ENCODE assay signal across 8 cellular contexts in the genomic region with DNA sequence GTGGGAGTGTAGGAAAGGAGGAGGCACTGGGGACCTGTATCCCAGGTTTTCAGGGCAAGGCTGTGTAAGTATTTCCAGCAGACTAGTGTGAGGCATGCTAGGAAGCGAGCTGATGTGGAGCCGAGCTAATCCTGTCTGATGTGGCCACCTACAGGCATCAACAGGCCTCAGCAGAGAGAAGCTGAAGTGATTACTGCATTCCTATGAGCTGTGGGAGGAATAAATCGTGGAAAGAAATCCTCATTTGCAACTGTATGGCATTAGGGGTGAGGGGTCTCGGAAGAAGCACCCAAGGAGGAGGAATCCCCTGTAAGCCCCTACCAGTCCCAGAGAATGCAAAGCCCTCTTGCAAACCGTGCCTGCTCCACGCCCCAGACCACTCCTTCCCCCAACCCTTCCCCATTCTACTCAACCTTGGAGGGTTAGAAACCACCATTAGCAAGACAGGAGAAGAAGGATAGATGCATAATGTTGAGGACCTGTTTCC. TPM values are rescaled to one million over a fixed set of nuclear protein-coding genes. Genes with fewer than 3 reads are reported as not detected.
DNase-seq lines count a peak whose midpoint lies in the region; ATAC-seq and TF ChIP-seq lines count a peak whose summit lies in the region.

No MANE protein-coding gene starts in this region.

- POLR2A ChIA-PET in activated CD8-positive, alpha-beta T cell treated with anti-CD3 and anti-CD28 coated beads, Interleukin-2, amount 10 ng/mL, durations not matched to agents 7 days and 5 days (lab: Charles Lee) = interaction anchor here (0.7 kb wide), 1 partner anchor 188 kb away, joined by 3 read pairs; no protein-coding TSS in a partner anchor
- POLR2A ChIA-PET in activated CD8-positive, alpha-beta T cell treated with anti-CD3 and anti-CD28 coated beads for 36 hours (lab: Charles Lee) = no interaction called here
- POLR2A ChIA-PET in T-cell (lab: Charles Lee) = no interaction called here

- no peak for DNase-seq in activated CD8-positive, alpha-beta T cell treated with anti-CD3 and anti-CD28 coated beads, Interleukin-2, amount 10 ng/mL, durations not matched to agents 7 days and 5 days
- no peak for DNase-seq in activated CD8-positive, alpha-beta T cell treated with anti-CD3 and anti-CD28 coated beads for 36 hours
- DNase-seq in NT2/D1 (ENCODE audit: low read depth, low spot score) = peak; percentile 87
- no peak for DNase-seq in esophagus muscularis mucosa (ENCODE audit: extremely low spot score)
- DNase-seq in neural progenitor cell (ENCODE audit: low spot score) = peak; percentile 89
- DNase-seq in activated naive CD4-positive, alpha-beta T cell treated with anti-CD3 and anti-CD28 coated beads, Interleukin-2, amount 50 U/mL, for 16 hours = no peak
- DNase-seq in T-cell = no peak

- H3K36me3 ChIP-seq in NT2/D1 (ENCODE audit: insufficient read depth, insufficient read length, low read length) = no peaks in the 10 kb centered on the region
- no peaks in the 10 kb centered on the region for H3K36me3 ChIP-seq in esophagus muscularis mucosa
- H3K36me3 ChIP-seq in neural progenitor cell = no peaks in the 10 kb centered on the region

- WGBS in esophagus muscularis mucosa = 44% methylated on average over 6 of the region's 6 CpGs

- no peak for TF ChIP-seq CTCF in activated CD8-positive, alpha-beta T cell treated with anti-CD3 and anti-CD28 coated beads for 36 hours (IDR thresholded peaks at IDR 0.05)
- TF ChIP-seq CTCF in esophagus muscularis mucosa (IDR thresholded peaks at IDR 0.05) = peak; percentile 27 to 39 (median 28)
- peak; percentile 65 for TF ChIP-seq CTCF in neural progenitor cell (IDR thresholded peaks at IDR 0.05)

- ATAC-seq in activated CD8-positive, alpha-beta T cell treated with anti-CD3 and anti-CD28 coated beads, Interleukin-2, amount 10 ng/mL, durations not matched to agents 7 days and 5 days = peak; percentile 42
- no peak for ATAC-seq in activated CD8-positive, alpha-beta T cell treated with anti-CD3 and anti-CD28 coated beads for 36 hours
- no peak for ATAC-seq in T-cell (replicated peaks in 1 of 4)
- no peak for ATAC-seq in GM18861 (IDR thresholded peaks at IDR 0.05; ENCODE audit: unreplicated experiment)

- peaks cover 18% of the 10 kb centered on the region for H3F3A ChIP-seq in neural progenitor cell (ENCODE audit: low read depth)

- peak overlapping the region; percentile 71 for H2AFZ ChIP-seq in neural progenitor cell (replicated peaks)

- H3K9me3 ChIP-seq in NT2/D1 (ENCODE audit: insufficient read depth, low read length) = no peaks in the 10 kb centered on the region; the same call in 1 of the 2 replicates
- H3K9me3 ChIP-seq in esophagus muscularis mucosa = no peaks in the 10 kb centered on the region
- no peaks in the 10 kb centered on the region for H3K9me3 ChIP-seq in neural progenitor cell (ENCODE audit: low read depth)

- H3K79me2 ChIP-seq in neural progenitor cell (ENCODE audit: low read depth) = no peaks in the 10 kb centered on the region

- H3K4me1 ChIP-seq in NT2/D1 (ENCODE audit: insufficient read depth, insufficient read length) = peaks cover 2% of the 10 kb centered on the region
- peaks cover 6 to 22% (median 18%) of the 10 kb centered on the region in 4 donors for H3K4me1 ChIP-seq in esophagus muscularis mucosa
- peaks cover 10% of the 10 kb centered on the region for H3K4me1 ChIP-seq in neural progenitor cell

- no peak for TF ChIP-seq EP300 in esophagus muscularis mucosa (IDR thresholded peaks at IDR 0.05)

- no peaks in the 10 kb centered on the region for H3K27me3 ChIP-seq in NT2/D1 (ENCODE audit: insufficient read depth, insufficient read length)
- H3K27me3 ChIP-seq in esophagus muscularis mucosa = peaks cover 0 to 5% (median 0%) of the 10 kb centered on the region in 4 donors
- no peaks in the 10 kb centered on the region for H3K27me3 ChIP-seq in neural progenitor cell

- no peak overlapping the region for H3K27ac ChIP-seq in esophagus muscularis mucosa (replicated peaks in 1 of 4)
- peak overlapping the region; percentile 17 for H3K27ac ChIP-seq in neural progenitor cell

- no peak overlapping the region for H3K4me3 ChIP-seq in NT2/D1 (ENCODE audit: insufficient read length, low read depth)
- H3K4me3 ChIP-seq in esophagus muscularis mucosa = no peak overlapping the region
- no peak overlapping the region for H3K4me3 ChIP-seq in neural progenitor cell

- no peak for TF ChIP-seq POLR2A in esophagus muscularis mucosa (IDR thresholded peaks at IDR 0.05; ENCODE audit: low read depth)

- no peaks in the 10 kb centered on the region for H3K9me3 Mint-ChIP-seq in activated CD8-positive, alpha-beta T cell treated with anti-CD3 and anti-CD28 coated beads, Interleukin-2, amount 10 ng/mL, durations not matched to agents 7 days and 5 days (ENCODE audit: insufficient read depth)
- no peaks in the 10 kb centered on the region for H3K9me3 Mint-ChIP-seq in activated CD8-positive, alpha-beta T cell treated with anti-CD3 and anti-CD28 coated beads for 36 hours
- H3K9me3 Mint-ChIP-seq in neural progenitor cell = peaks cover 3% of the 10 kb centered on the region
- H3K9me3 Mint-ChIP-seq in T-cell = no peaks in the 10 kb centered on the region

- no peak overlapping the region for H3K4me3 Mint-ChIP-seq in activated CD8-positive, alpha-beta T cell treated with anti-CD3 and anti-CD28 coated beads, Interleukin-2, amount 10 ng/mL, durations not matched to agents 7 days and 5 days
- no peak overlapping the region for H3K4me3 Mint-ChIP-seq in activated CD8-positive, alpha-beta T cell treated with anti-CD3 and anti-CD28 coated beads for 36 hours
- peak overlapping the region; percentile 19 for H3K4me3 Mint-ChIP-seq in neural progenitor cell
- no peak overlapping the region for H3K4me3 Mint-ChIP-seq in T-cell

- H4K20me1 ChIP-seq in neural progenitor cell (ENCODE audit: low read depth) = no peaks in the 10 kb centered on the region

- peak overlapping the region; percentile 58 for H3K4me2 ChIP-seq in neural progenitor cell

- no peaks in the 10 kb centered on the region for H3K4me1 Mint-ChIP-seq in activated CD8-positive, alpha-beta T cell treated with anti-CD3 and anti-CD28 coated beads, Interleukin-2, amount 10 ng/mL, durations not matched to agents 7 days and 5 days (ENCODE audit: low read depth)
- H3K4me1 Mint-ChIP-seq in activated CD8-positive, alpha-beta T cell treated with anti-CD3 and anti-CD28 coated beads for 36 hours (ENCODE audit: low read depth) = peaks cover 1% of the 10 kb centered on the region
- H3K4me1 Mint-ChIP-seq in neural progenitor cell (peaks cover 43% of the 10 kb centered on the region), T-cell (peaks cover 0 to 2% (median 0%) of the 10 kb centered on the region in 3 donors)

- CTCF ChIA-PET in activated CD8-positive, alpha-beta T cell treated with anti-CD3 and anti-CD28 coated beads, Interleukin-2, amount 10 ng/mL, durations not matched to agents 7 days and 5 days (lab: Charles Lee) = interaction anchor here (0.7 to 3.5 kb wide), 10 partner anchors 9 to 248 kb away, joined by 3 to 56 read pairs (median 4); partner anchors contain the start of gene VARS2
- CTCF ChIA-PET in activated CD8-positive, alpha-beta T cell treated with anti-CD3 and anti-CD28 coated beads for 36 hours (lab: Charles Lee) = interaction anchor here (1.0 to 3.9 kb wide), 9 partner anchors 8 to 167 kb away, joined by 3 to 46 read pairs (median 5); partner anchors contain the start of genes GTF2H4 and VARS2
- CTCF ChIA-PET in T-cell (lab: Charles Lee) = interaction anchor here in 1 of 2 donors (0.9 to 1.2 kb wide), 2 partner anchors 9 to 243 kb away, joined by 3 to 4 read pairs; no protein-coding TSS in a partner anchor

- intact Hi-C loops in activated CD8-positive, alpha-beta T cell treated with anti-CD3 and anti-CD28 coated beads for 36 hours (cut with micrococcal nuclease) = no loop called here
- intact Hi-C loops in esophagus muscularis mucosa (cut with DNase I) = no loop called here

- H3K9ac ChIP-seq in NT2/D1 (ENCODE audit: insufficient read length, low read depth) (peak overlapping the region; percentile 42), neural progenitor cell (no peak overlapping the region)

- peaks cover 9% of the 10 kb centered on the region for H3K27me3 Mint-ChIP-seq in activated CD8-positive, alpha-beta T cell treated with anti-CD3 and anti-CD28 coated beads, Interleukin-2, amount 10 ng/mL, durations not matched to agents 7 days and 5 days (ENCODE audit: low read depth)
- no peaks in the 10 kb centered on the region for H3K27me3 Mint-ChIP-seq in activated CD8-positive, alpha-beta T cell treated with anti-CD3 and anti-CD28 coated beads for 36 hours
- H3K27me3 Mint-ChIP-seq in neural progenitor cell (ENCODE audit: insufficient read depth, low read depth) (no peaks in the 10 kb centered on the region), T-cell (peaks cover 0 to 2% of the 10 kb centered on the region in 2 donors)

- no peak overlapping the region for H3K27ac Mint-ChIP-seq in activated CD8-positive, alpha-beta T cell treated with anti-CD3 and anti-CD28 coated beads, Interleukin-2, amount 10 ng/mL, durations not matched to agents 7 days and 5 days
- no peak overlapping the region for H3K27ac Mint-ChIP-seq in activated CD8-positive, alpha-beta T cell treated with anti-CD3 and anti-CD28 coated beads for 36 hours
- H3K27ac Mint-ChIP-seq in neural progenitor cell (peak overlapping the region; percentile 72), T-cell (no peak overlapping the region)

- H3K36me3 Mint-ChIP-seq in activated CD8-positive, alpha-beta T cell treated with anti-CD3 and anti-CD28 coated beads, Interleukin-2, amount 10 ng/mL, durations not matched to agents 7 days and 5 days (ENCODE audit: low read depth) = no peaks in the 10 kb centered on the region
- H3K36me3 Mint-ChIP-seq in activated CD8-positive, alpha-beta T cell treated with anti-CD3 and anti-CD28 coated beads for 36 hours (ENCODE audit: low read depth) = no peaks in the 10 kb centered on the region
- H3K36me3 Mint-ChIP-seq in neural progenitor cell (no peaks in the 10 kb centered on the region), T-cell (no peaks in the 10 kb centered on the region)

RNA-seq across cellular contexts. Expression of gene C6orf15, which starts 41.6 kb away (rescaled TPM):
- total RNA-seq in activated CD8-positive, alpha-beta T cell treated with anti-CD3 and anti-CD28 coated beads, Interleukin-2, amount 10 ng/mL, durations not matched to agents 7 days and 5 days = not detected
- total RNA-seq in activated CD8-positive, alpha-beta T cell treated with anti-CD3 and anti-CD28 coated beads for 36 hours = not detected
- total RNA-seq in esophagus muscularis mucosa (not detected), neural progenitor cell (ENCODE audit: low replicate concordance) (not detected in 2 replicates), T-cell (not detected)

RNA-seq across cellular contexts. Expression of gene PSORS1C1, which starts 43.8 kb away (rescaled TPM):
- not detected for total RNA-seq in activated CD8-positive, alpha-beta T cell treated with anti-CD3 and anti-CD28 coated beads, Interleukin-2, amount 10 ng/mL, durations not matched to agents 7 days and 5 days
- not detected for total RNA-seq in activated CD8-positive, alpha-beta T cell treated with anti-CD3 and anti-CD28 coated beads for 36 hours
- 1 to 10 TPM in 3 of 4 donors, under 1 TPM in 1; 0.34 to 1.2 (median 1.1) TPM for total RNA-seq in esophagus muscularis mucosa
- total RNA-seq in neural progenitor cell (ENCODE audit: low replicate concordance) = not detected in 2 replicates
- not detected for total RNA-seq in T-cell

RNA-seq across cellular contexts. Expression of gene CDSN, which starts 49.5 kb away (rescaled TPM):
- total RNA-seq in activated CD8-positive, alpha-beta T cell treated with anti-CD3 and anti-CD28 coated beads, Interleukin-2, amount 10 ng/mL, durations not matched to agents 7 days and 5 days = not detected
- total RNA-seq in activated CD8-positive, alpha-beta T cell treated with anti-CD3 and anti-CD28 coated beads for 36 hours = not detected
- total RNA-seq in esophagus muscularis mucosa (not detected), neural progenitor cell (ENCODE audit: low replicate concordance) (not detected in 2 replicates), T-cell (not detected)

Comparison
In these comparisons a context has a peak if more than half of its experiments do, and no peak if none do; other contexts are left out.
1. DNase-seq: peak in NT2/D1 (single experiment) and neural progenitor cell (single experiment); none in activated CD8-positive, alpha-beta T cell treated with anti-CD3 and anti-CD28 coated beads, Interleukin-2, amount 10 ng/mL, durations not matched to agents 7 days and 5 days (single experiment), activated CD8-positive, alpha-beta T cell treated with anti-CD3 and anti-CD28 coated beads for 36 hours (single experiment), esophagus muscularis mucosa (single experiment), activated naive CD4-positive, alpha-beta T cell treated with anti-CD3 and anti-CD28 coated beads, Interleukin-2, amount 50 U/mL, for 16 hours (single experiment) and T-cell (0 of 34).